ENCODE assay signal across 8 cellular contexts in the genomic region with DNA sequence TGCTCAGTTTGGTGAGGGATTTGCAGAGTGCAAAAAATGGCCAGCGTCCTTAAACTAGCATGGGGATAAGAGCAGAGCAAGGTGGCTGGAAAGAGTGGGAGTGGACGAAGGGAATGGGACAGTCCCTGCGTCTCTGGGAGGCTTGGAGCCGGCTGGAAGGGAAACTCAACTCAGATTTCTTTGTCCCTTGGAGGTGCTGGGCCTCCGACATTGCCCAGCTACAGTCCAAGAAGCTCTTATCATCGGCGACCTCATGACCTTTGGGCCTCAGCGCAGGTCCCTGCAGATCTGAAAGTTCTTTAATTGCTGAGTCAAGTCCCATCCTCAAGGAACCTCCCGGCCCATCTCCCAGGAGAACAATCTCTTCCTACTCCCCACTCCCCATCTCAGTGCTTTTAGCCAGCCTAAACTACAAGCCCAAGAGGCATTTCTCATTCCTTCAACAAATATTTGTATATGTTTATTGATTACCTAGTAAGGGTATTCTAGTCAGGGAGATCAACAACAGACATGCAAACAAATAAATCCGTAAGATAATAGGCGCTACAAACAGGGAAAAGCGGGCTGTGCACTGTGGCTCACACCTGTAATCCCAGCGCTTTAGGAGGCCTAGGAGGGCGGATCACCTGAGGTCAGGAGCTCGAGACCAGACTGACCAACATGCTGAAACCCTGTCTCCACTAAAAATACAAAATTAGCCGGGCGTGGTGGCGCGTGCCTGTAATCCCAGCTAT. TPM values are rescaled to one million over a fixed set of nuclear protein-coding genes. Genes with fewer than 3 reads are reported as not detected.
A peak's percentile ranks its signal among the peaks of the same experiment; 100 is the strongest.
DNase-seq lines count a peak whose midpoint lies in the region; ATAC-seq, FAIRE-seq and TF ChIP-seq lines count a peak whose summit lies in the region.

No MANE protein-coding gene starts in this region.

- no peaks in the 10 kb centered on the region for H3K9me3 Mint-ChIP-seq in HFFc6
- H3K9me3 Mint-ChIP-seq in mesothelial cell of epicardium: no peaks in the 10 kb centered on the region

- H3K27ac ChIP-seq in 22Rv1 (peak overlapping the region; percentile 95), breast epithelium (peak overlapping the region; percentile 95)

- peak overlapping the region; percentile 94 for H3K4me3 Mint-ChIP-seq in HFFc6
- H3K4me3 Mint-ChIP-seq in mesothelial cell of epicardium: peak overlapping the region; percentile 88

- H3K27me3 Mint-ChIP-seq in HFFc6 (ENCODE audit: insufficient read depth): peaks cover 3% of the 10 kb centered on the region
- H3K27me3 Mint-ChIP-seq in mesothelial cell of epicardium (ENCODE audit: low read depth): peaks cover 3% of the 10 kb centered on the region

- no peaks in the 10 kb centered on the region for H3K27me3 ChIP-seq in breast epithelium

- peak overlapping the region; percentile 62 to 84 (median 71) for H3K4me3 ChIP-seq in breast epithelium

- peaks cover 0 to 9% of the 10 kb centered on the region in 2 donors for H3K4me1 ChIP-seq in breast epithelium

- no peaks in the 10 kb centered on the region for H3K36me3 ChIP-seq in breast epithelium

- H3K36me3 Mint-ChIP-seq in HFFc6 (ENCODE audit: low read depth): no peaks in the 10 kb centered on the region
- H3K36me3 Mint-ChIP-seq in mesothelial cell of epicardium: no peaks in the 10 kb centered on the region

- peak overlapping the region; percentile 83 for H3K27ac Mint-ChIP-seq in HFFc6
- peak overlapping the region; percentile 85 for H3K27ac Mint-ChIP-seq in mesothelial cell of epicardium

- ATAC-seq in HG03045 (IDR thresholded peaks at IDR 0.05; ENCODE audit: unreplicated experiment): no peak

- FAIRE-seq in GM12891 (lab: Jason Lieb, UNC): no peak

- intact Hi-C loops in breast epithelium (cut with DNase I; ENCODE audit: low total_unique reads): no loop called here

- peaks cover 47% of the 10 kb centered on the region for H3K4me1 Mint-ChIP-seq in HFFc6 (ENCODE audit: low read depth)
- peaks cover 34% of the 10 kb centered on the region for H3K4me1 Mint-ChIP-seq in mesothelial cell of epicardium

- TF ChIP-seq CTCF in 22Rv1 (IDR thresholded peaks at IDR 0.05): no peak
- no peak for TF ChIP-seq CTCF in HFFc6 (IDR thresholded peaks at IDR 0.05)
- no peak for TF ChIP-seq CTCF in breast epithelium (IDR thresholded peaks at IDR 0.05)
- no peak for TF ChIP-seq CTCF in mesothelial cell of epicardium (IDR thresholded peaks at IDR 0.05; ENCODE audit: unreplicated experiment)

- no peak for TF ChIP-seq POLR2A in breast epithelium (IDR thresholded peaks at IDR 0.05)
- TF ChIP-seq POLR2A in GM12891 (IDR thresholded peaks at IDR 0.05; ENCODE audit: low read depth, low read length): no peak

- H3K9me3 ChIP-seq in breast epithelium: no peaks in the 10 kb centered on the region

- DNase-seq in HFFc6: no peak
- DNase-seq in breast epithelium (ENCODE audit: low spot score in 2 of 2): no peak
- no peak for DNase-seq in mesothelial cell of epicardium (ENCODE audit: low spot score in 2 of 2, unreplicated experiment in 2 of 2)
- no peak for DNase-seq in superior temporal gyrus (ENCODE audit: extremely low spot score)
- no peak for DNase-seq in LoVo (ENCODE audit: low spot score)
- DNase-seq in GM12891 (ENCODE audit: insufficient read length, low spot score): no peak

TF ChIP-seq in GM12891, 5 proteins besides CTCF, POLR2A, EP300 and RAD21:
- TF ChIP-seq POU2F2 (IDR thresholded peaks at IDR 0.05; ENCODE audit: low read depth, low read length) (no peak), POLR2AphosphoS5 (IDR thresholded peaks at IDR 0.05; ENCODE audit: low read depth, low read length) (no peak), TAF1 (IDR thresholded peaks at IDR 0.05; ENCODE audit: low read depth, low read length) (no peak), SPI1 (IDR thresholded peaks at IDR 0.05; ENCODE audit: low read depth, low read length) (no peak), PAX5 (IDR thresholded peaks at IDR 0.05; ENCODE audit: insufficient read depth, low read length, severe bottlenecking) (no peak)

RNA-seq across cellular contexts. Expression of gene TMEM107, which starts 1.0 kb away (rescaled TPM):
- 10 to 100 TPM; 13.8 to 18.8 (median 17.5) TPM for total RNA-seq in HFFc6 (2021; fragmentation: NEBNext Ultra II Directional; extraction: Animal tissue kit (Norgen Biotek cat#: 25700))
- total RNA-seq in breast epithelium (10 to 100 TPM; 15.7 to 83.1 (median 41.0) TPM), mesothelial cell of epicardium (22.0 to 23.2 TPM (median 22.6 TPM) in 3 replicates)
- polyA plus RNA-seq in GM12891 (2012; ENCODE audit: low read depth, missing spikeins): 14.7 TPM

RNA-seq across cellular contexts. Expression of gene BORCS6, which starts 12.8 kb away (rescaled TPM):
- total RNA-seq in HFFc6 (2021; fragmentation: NEBNext Ultra II Directional; extraction: Animal tissue kit (Norgen Biotek cat#: 25700)): 1 to 10 TPM; 4.4 to 6.0 (median 4.6) TPM
- 10 to 100 TPM in 2 of 3 donors, 1 to 10 TPM in 1; 8.5 to 11.5 (median 10.8) TPM for total RNA-seq in breast epithelium
- 2.7 to 3.1 TPM (median 3.0 TPM) in 3 replicates for total RNA-seq in mesothelial cell of epicardium
- polyA plus RNA-seq in GM12891 (2012; ENCODE audit: low read depth, missing spikeins): 5.5 TPM

RNA-seq across cellular contexts. Expression of gene VAMP2, which starts 14.4 kb away (rescaled TPM):
- 10 to 100 TPM; 37.0 to 47.6 (median 44.5) TPM for total RNA-seq in HFFc6 (2021; fragmentation: NEBNext Ultra II Directional; extraction: Animal tissue kit (Norgen Biotek cat#: 25700))
- total RNA-seq in breast epithelium (10 to 100 TPM; 21.8 to 30.2 (median 28.1) TPM), mesothelial cell of epicardium (51.3 to 55.3 TPM (median 54.8 TPM) in 3 replicates)
- 40.0 TPM for polyA plus RNA-seq in GM12891 (2012; ENCODE audit: low read depth, missing spikeins)

RNA-seq across cellular contexts. Expression of gene PER1, which starts 25.0 kb away (rescaled TPM):
- total RNA-seq in HFFc6 (2021; fragmentation: NEBNext Ultra II Directional; extraction: Animal tissue kit (Norgen Biotek cat#: 25700)): 10 to 100 TPM; 18.9 to 31.8 (median 26.9) TPM
- 100 to 1,000 TPM in 2 of 3 donors, 10 to 100 TPM in 1; 97.3 to 167 (median 115) TPM for total RNA-seq in breast epithelium
- 55.2 to 70.2 TPM (median 58.0 TPM) in 3 replicates for total RNA-seq in mesothelial cell of epicardium
- polyA plus RNA-seq in GM12891 (2012; ENCODE audit: low read depth, missing spikeins): 17.1 TPM

RNA-seq across cellular contexts. Expression of gene AURKB, which starts 33.2 kb away (rescaled TPM):
- 10 to 100 TPM; 24.5 to 43.4 (median 39.5) TPM for total RNA-seq in HFFc6 (2021; fragmentation: NEBNext Ultra II Directional; extraction: Animal tissue kit (Norgen Biotek cat#: 25700))
- total RNA-seq in breast epithelium (1 to 10 TPM in 2 of 3 donors, under 1 TPM in 1; 0.44 to 3.8 (median 1.6) TPM), mesothelial cell of epicardium (33.1 to 37.4 TPM (median 37.3 TPM) in 3 replicates)
- polyA plus RNA-seq in GM12891 (2012; ENCODE audit: low read depth, missing spikeins): 69.4 TPM
